In the genomic region with DNA sequence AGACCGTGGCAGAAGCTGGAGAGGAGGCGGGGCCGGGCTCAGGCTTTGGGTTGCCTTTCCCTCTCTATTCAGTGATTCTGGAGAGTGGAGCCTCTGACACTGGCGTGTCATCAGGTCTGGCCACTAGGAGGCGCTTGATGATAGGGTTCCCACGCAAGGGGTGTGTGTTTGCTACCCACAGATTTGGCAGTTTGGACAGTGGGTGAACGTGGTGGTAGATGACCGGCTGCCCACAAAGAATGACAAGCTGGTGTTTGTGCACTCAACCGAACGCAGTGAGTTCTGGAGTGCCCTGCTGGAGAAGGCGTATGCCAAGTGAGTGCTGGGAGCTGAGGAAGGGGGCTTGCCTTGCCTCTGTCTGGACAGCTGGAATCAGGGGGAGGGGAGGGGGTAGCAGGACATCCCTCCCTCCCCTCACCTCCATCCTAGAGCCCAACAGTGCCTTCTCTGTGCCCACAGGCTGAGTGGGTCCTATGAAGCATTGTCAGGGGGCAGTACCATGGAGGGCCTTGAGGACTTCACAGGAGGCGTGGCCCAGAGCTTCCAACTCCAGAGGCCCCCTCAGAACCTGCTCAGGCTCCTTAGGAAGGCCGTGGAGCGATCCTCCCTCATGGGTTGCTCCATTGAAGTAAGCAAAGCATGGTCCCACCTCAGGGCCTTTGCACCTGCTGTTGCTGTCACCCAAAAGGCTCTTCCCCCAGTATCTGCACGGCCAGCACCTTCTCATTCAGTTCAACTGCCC, we compare ENCODE assay signal across 9 cellular contexts. TPM values are rescaled to one million over a fixed set of nuclear protein-coding genes. Genes with fewer than 3 reads are reported as not detected.
DNase-seq lines count a peak whose midpoint lies in the region; ATAC-seq and TF ChIP-seq lines count a peak whose summit lies in the region.
"Had no signal": no experiment of that assay in that cellular context is flagged by ENCODE, and none has a peak within 500 bp of the region (broad histone marks: within the 10 kb centered on the region; RNA-seq: fewer than 3 reads in every experiment).

No MANE protein-coding gene starts in this region.

- H3K9me3 ChIP-seq in osteoblast (ENCODE audit: low read depth, low read length) (no peaks in the 10 kb centered on the region), testis (no peaks in the 10 kb centered on the region)

- TF ChIP-seq CTCF in fibroblast of villous mesenchyme (IDR thresholded peaks at IDR 0.05; ENCODE audit: insufficient read depth, low read depth, low read length) (peak; percentile 96), osteoblast (IDR thresholded peaks at IDR 0.05; ENCODE audit: extremely low read depth, low read depth, low read length) (peak; percentile 96), testis (IDR thresholded peaks at IDR 0.05) (peak; percentile 81 to 89 (median 83))

- peaks cover 12% of the 10 kb centered on the region for H3K4me1 Mint-ChIP-seq in activated T-helper 1 cell treated with anti-CD3 and anti-CD28 coated beads, Interleukin-12 subunit alpha, Interleukin-12 subunit beta, Interleukin-2, Interleukin-4 antibody, amounts not matched to agents 30 ng/mL and 10 ng/mL and 1 ng/mL, durations not matched to agents 14 hours and 24 hours and 36 hours (ENCODE audit: low read depth)

- no peak overlapping the region for H3K4me3 Mint-ChIP-seq in activated T-helper 1 cell treated with anti-CD3 and anti-CD28 coated beads, Interleukin-12 subunit alpha, Interleukin-12 subunit beta, Interleukin-2, Interleukin-4 antibody, amounts not matched to agents 30 ng/mL and 10 ng/mL and 1 ng/mL, durations not matched to agents 14 hours and 24 hours and 36 hours
- H3K4me3 Mint-ChIP-seq: dendritic cell treated with granulocyte-macrophage colony-stimulating factor and Interleukin-4, amounts not matched to agents 40 ng/mL and 50 ng/mL, for 4 days had no signal

- H3K27ac Mint-ChIP-seq in activated T-helper 1 cell treated with anti-CD3 and anti-CD28 coated beads, Interleukin-12 subunit alpha, Interleukin-12 subunit beta, Interleukin-2, Interleukin-4 antibody, amounts not matched to agents 30 ng/mL and 10 ng/mL and 1 ng/mL, durations not matched to agents 14 hours and 24 hours and 36 hours: peak overlapping the region; percentile 45
- H3K27ac Mint-ChIP-seq: dendritic cell treated with granulocyte-macrophage colony-stimulating factor and Interleukin-4, amounts not matched to agents 40 ng/mL and 50 ng/mL, for 4 days had no signal

- H3K27me3 ChIP-seq in osteoblast (ENCODE audit: insufficient read depth, low read length) (peaks cover 14% of the 10 kb centered on the region), testis (no peaks in the 10 kb centered on the region)

- ATAC-seq in GM19463 (IDR thresholded peaks at IDR 0.05; ENCODE audit: unreplicated experiment): peak; percentile 58

- H3K4me1 ChIP-seq in osteoblast (ENCODE audit: insufficient read depth, low read length): peaks cover 5% of the 10 kb centered on the region
- H3K4me1 ChIP-seq in testis: no peaks in the 10 kb centered on the region

- H3K36me3 ChIP-seq in osteoblast (ENCODE audit: insufficient read depth, low read length) (no peaks in the 10 kb centered on the region), testis (ENCODE audit: low read depth, missing control alignments) (no peaks in the 10 kb centered on the region)

- intact Hi-C loops in activated T-helper 1 cell treated with anti-CD3 and anti-CD28 coated beads, Interleukin-12 subunit alpha, Interleukin-12 subunit beta, Interleukin-2, Interleukin-4 antibody, amounts not matched to agents 30 ng/mL and 10 ng/mL and 1 ng/mL, durations not matched to agents 14 hours and 24 hours and 36 hours (cut with micrococcal nuclease): loop anchor here (1.0 kb wide), 6 partner anchors 51 to 165 kb away; a partner anchor contains a TSS
- intact Hi-C loops in testis (cut with DNase I; ENCODE audit: low total_unique reads): loop anchor here (10.0 kb wide), 1 partner anchor 62 kb away; no protein-coding TSS in a partner anchor

- no peaks in the 10 kb centered on the region for H4K20me1 ChIP-seq in osteoblast (ENCODE audit: insufficient read depth, low read length)

- H3K9me3 Mint-ChIP-seq in activated T-helper 1 cell treated with anti-CD3 and anti-CD28 coated beads, Interleukin-12 subunit alpha, Interleukin-12 subunit beta, Interleukin-2, Interleukin-4 antibody, amounts not matched to agents 30 ng/mL and 10 ng/mL and 1 ng/mL, durations not matched to agents 14 hours and 24 hours and 36 hours: no peaks in the 10 kb centered on the region
- H3K9me3 Mint-ChIP-seq: dendritic cell treated with granulocyte-macrophage colony-stimulating factor and Interleukin-4, amounts not matched to agents 40 ng/mL and 50 ng/mL, for 4 days had no signal

- H3K27ac ChIP-seq in osteoblast (ENCODE audit: low read depth, low read length) (no peak overlapping the region), testis (no peak overlapping the region)

- no peak overlapping the region for H2AFZ ChIP-seq in osteoblast (ENCODE audit: low read length)

- peaks cover 7% of the 10 kb centered on the region for H3K27me3 Mint-ChIP-seq in activated T-helper 1 cell treated with anti-CD3 and anti-CD28 coated beads, Interleukin-12 subunit alpha, Interleukin-12 subunit beta, Interleukin-2, Interleukin-4 antibody, amounts not matched to agents 30 ng/mL and 10 ng/mL and 1 ng/mL, durations not matched to agents 14 hours and 24 hours and 36 hours (ENCODE audit: insufficient read depth)

- no peaks in the 10 kb centered on the region for H3K79me2 ChIP-seq in osteoblast (ENCODE audit: insufficient read depth, low read length)

- WGBS in testis, 2 donors: 41 to 52% methylated on average over 14 to 15 of the region's 15 CpGs

- no peak overlapping the region for H3K4me2 ChIP-seq in osteoblast (ENCODE audit: insufficient read depth, low read length)

- H3K36me3 Mint-ChIP-seq in activated T-helper 1 cell treated with anti-CD3 and anti-CD28 coated beads, Interleukin-12 subunit alpha, Interleukin-12 subunit beta, Interleukin-2, Interleukin-4 antibody, amounts not matched to agents 30 ng/mL and 10 ng/mL and 1 ng/mL, durations not matched to agents 14 hours and 24 hours and 36 hours (ENCODE audit: low read depth): no peaks in the 10 kb centered on the region

- no peak for TF ChIP-seq POLR2A in testis (IDR thresholded peaks at IDR 0.05)

- no peak overlapping the region for H3K4me3 ChIP-seq in fibroblast of villous mesenchyme (ENCODE audit: low read depth, low read length)
- H3K4me3 ChIP-seq in osteoblast (ENCODE audit: insufficient read depth, low read length): no peak overlapping the region
- H3K4me3 ChIP-seq in testis: no peak overlapping the region

- DNase-seq in CMK (ENCODE audit: low read depth): peak; percentile 79
- peak; percentile 30 for DNase-seq in KG1 (lab: John Stamatoyannopoulos, UW)
- DNase-seq in RPMI8226: peak; percentile 83
- peak; percentile 64 for DNase-seq in activated T-helper 1 cell treated with anti-CD3 and anti-CD28 coated beads, Interleukin-12 subunit alpha, Interleukin-12 subunit beta, Interleukin-2, Interleukin-4 antibody, amounts not matched to agents 30 ng/mL and 10 ng/mL and 1 ng/mL, durations not matched to agents 14 hours and 24 hours and 36 hours (ENCODE audit: low spot score)
- peak; percentile 80 for DNase-seq in fibroblast of villous mesenchyme (ENCODE audit: low read depth)
- peak; percentile 95 for DNase-seq in osteoblast (ENCODE audit: insufficient read length, low spot score, missing footprints)
- peak; percentile 91 for DNase-seq in testis

RNA-seq across cellular contexts. Expression of a gene that starts 14.3 kb away (rescaled TPM):
- not detected in 2 replicates for total RNA-seq in activated T-helper 1 cell treated with anti-CD3 and anti-CD28 coated beads, Interleukin-12 subunit alpha, Interleukin-12 subunit beta, Interleukin-2, Interleukin-4 antibody, amounts not matched to agents 30 ng/mL and 10 ng/mL and 1 ng/mL, durations not matched to agents 14 hours and 24 hours and 36 hours
- total RNA-seq in fibroblast of villous mesenchyme (not detected in 2 replicates), osteoblast (not detected in 2 replicates), testis (10 to 100 TPM; 20.5 to 23.5 TPM)
- 115 TPM for polyA plus RNA-seq in testis (ENCODE audit: insufficient read depth, low read depth, low replicate concordance)

RNA-seq across cellular contexts. Expression of a gene that starts 43.8 kb away (rescaled TPM):
- total RNA-seq in activated T-helper 1 cell treated with anti-CD3 and anti-CD28 coated beads, Interleukin-12 subunit alpha, Interleukin-12 subunit beta, Interleukin-2, Interleukin-4 antibody, amounts not matched to agents 30 ng/mL and 10 ng/mL and 1 ng/mL, durations not matched to agents 14 hours and 24 hours and 36 hours: not detected in 2 replicates
- not detected in 2 replicates for total RNA-seq in fibroblast of villous mesenchyme
- not detected in 2 replicates for total RNA-seq in osteoblast
- under 1 TPM in 1 of 2 donors, not detected in 1; 0.87 TPM for total RNA-seq in testis
- polyA plus RNA-seq in testis (ENCODE audit: insufficient read depth, low read depth, low replicate concordance): 0.73 TPM

RNA-seq across cellular contexts. Expression of a gene that starts 45.6 kb away (rescaled TPM):
- total RNA-seq in activated T-helper 1 cell treated with anti-CD3 and anti-CD28 coated beads, Interleukin-12 subunit alpha, Interleukin-12 subunit beta, Interleukin-2, Interleukin-4 antibody, amounts not matched to agents 30 ng/mL and 10 ng/mL and 1 ng/mL, durations not matched to agents 14 hours and 24 hours and 36 hours: 17.0 and 20.7 TPM in 2 replicates
- total RNA-seq in fibroblast of villous mesenchyme: 21.3 and 32.4 TPM in 2 replicates
- total RNA-seq in osteoblast: 32.7 and 36.6 TPM in 2 replicates
- total RNA-seq in testis: 100 to 1,000 TPM; 139 to 170 TPM
- polyA plus RNA-seq in testis (ENCODE audit: insufficient read depth, low read depth, low replicate concordance): 79.0 TPM

RNA-seq across cellular contexts. Expression of a gene that starts 45.7 kb away (rescaled TPM):
- total RNA-seq in activated T-helper 1 cell treated with anti-CD3 and anti-CD28 coated beads, Interleukin-12 subunit alpha, Interleukin-12 subunit beta, Interleukin-2, Interleukin-4 antibody, amounts not matched to agents 30 ng/mL and 10 ng/mL and 1 ng/mL, durations not matched to agents 14 hours and 24 hours and 36 hours: 62.6 and 68.6 TPM in 2 replicates
- total RNA-seq in fibroblast of villous mesenchyme (47.5 and 51.9 TPM in 2 replicates), osteoblast (47.7 and 49.9 TPM in 2 replicates), testis (10 to 100 TPM; 47.6 to 53.5 TPM)
- polyA plus RNA-seq in testis (ENCODE audit: insufficient read depth, low read depth, low replicate concordance): 86.5 TPM

RNA-seq across cellular contexts. Expression of a gene that starts 50.5 kb away (rescaled TPM):
- total RNA-seq in activated T-helper 1 cell treated with anti-CD3 and anti-CD28 coated beads, Interleukin-12 subunit alpha, Interleukin-12 subunit beta, Interleukin-2, Interleukin-4 antibody, amounts not matched to agents 30 ng/mL and 10 ng/mL and 1 ng/mL, durations not matched to agents 14 hours and 24 hours and 36 hours: 121 and 122 TPM in 2 replicates
- total RNA-seq in fibroblast of villous mesenchyme: 7.1 and 9.5 TPM in 2 replicates
- 8.0 and 10.0 TPM in 2 replicates for total RNA-seq in osteoblast
- 10 to 100 TPM; 51.3 to 70.0 TPM for total RNA-seq in testis
- 41.2 TPM for polyA plus RNA-seq in testis (ENCODE audit: insufficient read depth, low read depth, low replicate concordance)

Comparison
In these comparisons a context has a peak if more than half of its experiments do, and no peak if none do; other contexts are left out.
1. DNase-seq: peak in every context shown above with its lines; median percentile 95 in osteoblast; 91 in testis; 83 in RPMI8226; 80 in fibroblast of villous mesenchyme; 79 in CMK; 64 in activated T-helper 1 cell treated with anti-CD3 and anti-CD28 coated beads, Interleukin-12 subunit alpha, Interleukin-12 subunit beta, Interleukin-2, Interleukin-4 antibody, amounts not matched to agents 30 ng/mL and 10 ng/mL and 1 ng/mL, durations not matched to agents 14 hours and 24 hours and 36 hours; 30 in KG1.
2. RNA of a gene that starts 14.3 kb away (total RNA-seq): 20.5 to 23.5 TPM in testis; not detected in activated T-helper 1 cell treated with anti-CD3 and anti-CD28 coated beads, Interleukin-12 subunit alpha, Interleukin-12 subunit beta, Interleukin-2, Interleukin-4 antibody, amounts not matched to agents 30 ng/mL and 10 ng/mL and 1 ng/mL, durations not matched to agents 14 hours and 24 hours and 36 hours, not detected in fibroblast of villous mesenchyme and not detected in osteoblast; every median in the first group is over 10 times any median in the second.
3. Peak in every context shown above with its lines, with median percentiles within 50 percentile points of each other: CTCF ChIP-seq.